ENCODE assay signal across 7 cellular contexts in the genomic region with DNA sequence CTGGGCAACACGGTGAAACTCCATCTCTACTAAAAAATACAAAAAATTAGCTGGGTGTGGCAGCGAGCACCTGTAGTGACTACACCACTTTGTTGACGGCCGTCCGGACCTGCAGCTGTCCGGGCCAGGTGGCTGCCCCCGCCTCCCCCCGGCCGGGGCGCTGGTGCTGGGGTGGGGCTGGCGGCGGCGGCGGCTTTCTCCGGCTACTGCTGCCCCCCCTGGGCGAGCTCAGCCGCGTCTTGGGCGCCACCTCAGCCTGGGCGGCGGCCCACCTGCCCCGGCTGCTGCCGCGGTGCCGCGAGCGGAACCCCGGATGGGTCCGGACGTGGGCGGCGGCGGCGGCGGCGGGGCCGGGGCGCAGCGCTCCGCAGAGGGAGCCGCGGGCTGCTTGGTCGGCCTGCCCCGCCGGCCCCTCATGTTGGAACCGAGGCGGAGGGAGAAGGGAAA. TPM values are rescaled to one million over a fixed set of nuclear protein-coding genes. Genes with fewer than 3 reads are reported as not detected.
DNase-seq lines count a peak whose midpoint lies in the region; ATAC-seq, FAIRE-seq and TF ChIP-seq lines count a peak whose summit lies in the region.
"Not testable (repeated sequence)": the region's sequence is repeated elsewhere in the genome, so short reads cannot be mapped to it uniquely, and the experiment has no call there.

No MANE protein-coding gene starts in this region.

- not testable (repeated sequence) for H3K36me3 ChIP-seq in keratinocyte (ENCODE audit: control insufficient read depth in 2 of 2, extremely low read depth in 1 of 2, insufficient read depth in 2 of 2, low read length in 2 of 2); sigmoid colon

- H3K4me2 ChIP-seq in keratinocyte (ENCODE audit: control insufficient read depth, extremely low read depth, insufficient read depth, low read depth, low read length) = peak overlapping the region; percentile 41

- H3K27me3 ChIP-seq in keratinocyte (ENCODE audit: control insufficient read depth, extremely low read depth, insufficient read depth, low read length); sigmoid colon: not testable (repeated sequence)

- H3K4me1 ChIP-seq in keratinocyte (ENCODE audit: control insufficient read depth, extremely low read depth, insufficient read depth, low read length) = not testable (repeated sequence)
- peaks cover 0 to 12% (median 3%) of the 10 kb centered on the region in 4 donors for H3K4me1 ChIP-seq in sigmoid colon

- H3K9ac ChIP-seq in keratinocyte (ENCODE audit: control insufficient read depth, extremely low read depth, insufficient read depth, low read length) = peak overlapping the region; percentile 72

- H3K27ac ChIP-seq in keratinocyte (ENCODE audit: control insufficient read depth, insufficient read depth, low read length) = peak overlapping the region; percentile 36
- H3K27ac ChIP-seq in sigmoid colon = peak overlapping the region; percentile 91 to 99 (median 94)

- DNase-seq in NB4 (ENCODE audit: low read depth) (peak; percentile 51), cerebellum (ENCODE audit: low spot score) (peak; percentile 25)
- not testable (repeated sequence) for DNase-seq in keratinocyte (ENCODE audit: low read depth, low spot score); sigmoid colon

- ATAC-seq in GM18868 (IDR thresholded peaks at IDR 0.05; ENCODE audit: unreplicated experiment) (peak; percentile 53), HG02884 (IDR thresholded peaks at IDR 0.05; ENCODE audit: unreplicated experiment) (peak; percentile 38)

- WGBS in sigmoid colon, 2 donors = 0% methylated on average over 47 of the region's 47 CpGs

- H3K9me3 ChIP-seq in keratinocyte (ENCODE audit: control insufficient read depth, low read depth, low read length); sigmoid colon: not testable (repeated sequence)

- peak overlapping the region; percentile 12 for H2AFZ ChIP-seq in keratinocyte (ENCODE audit: control insufficient read depth, low read length)

- not testable (repeated sequence) for H3K9me1 ChIP-seq in keratinocyte (ENCODE audit: control insufficient read depth, extremely low read depth, insufficient read depth, low read length)

- intact Hi-C loops in sigmoid colon (cut with DNase I) = not testable (repeated sequence)

- FAIRE-seq in keratinocyte (lab: Jason Lieb, UNC) = not testable (repeated sequence)

- not testable (repeated sequence) for H3K79me2 ChIP-seq in keratinocyte (ENCODE audit: control insufficient read depth, insufficient read depth, low read length)

- H4K20me1 ChIP-seq in keratinocyte (ENCODE audit: control insufficient read depth, extremely low read depth, insufficient read depth, low read length) = not testable (repeated sequence)

- not testable (repeated sequence) for TF ChIP-seq EP300 in sigmoid colon (IDR thresholded peaks at IDR 0.05)

- TF ChIP-seq CTCF in NB4 (IDR thresholded peaks at IDR 0.05; ENCODE audit: low read depth, low read length); WI38 (IDR thresholded peaks at IDR 0.05; ENCODE audit: low read depth, low read length); keratinocyte (optimal IDR thresholded peaks at IDR 0.05 in 1 of 3, IDR thresholded peaks at IDR 0.05 in 1 of 3, conservative IDR thresholded peaks at IDR 0.05 in 1 of 3; ENCODE audit: extremely low read depth in 1 of 3, insufficient read depth in 2 of 3, low read length in 3 of 3); sigmoid colon (IDR thresholded peaks at IDR 0.05): not testable (repeated sequence)

- dilution Hi-C loops in keratinocyte (cut with MboI; ENCODE audit: extremely low pct_ligation_motif_present, low sequenced_read_pairs) = not testable (repeated sequence)

- not testable (repeated sequence) for TF ChIP-seq POLR2A in NB4 (IDR thresholded peaks at IDR 0.05; ENCODE audit: extremely low read depth, insufficient read length); sigmoid colon (IDR thresholded peaks at IDR 0.05)

- H3K4me3 ChIP-seq in NB4 (ENCODE audit: low read depth, low read length) = peak overlapping the region; percentile 57
- H3K4me3 ChIP-seq in WI38 (ENCODE audit: low read depth, low read length) = peak overlapping the region; percentile 59
- peak overlapping the region; percentile 53 to 67 (median 54) for H3K4me3 ChIP-seq in keratinocyte (ENCODE audit: control insufficient read depth in 2 of 3, extremely low read depth in 1 of 3, insufficient read depth in 2 of 3, low read depth in 1 of 3, low read length in 3 of 3)
- H3K4me3 ChIP-seq in sigmoid colon = peak overlapping the region; percentile 69 to 99 (median 82)

RNA-seq across cellular contexts. Expression of gene LRRC37A3, which starts 0.4 kb away (rescaled TPM):
- 33.6 TPM for total RNA-seq in cerebellum
- 1.2 to 3.2 TPM (median 2.0 TPM) in 3 replicates for polyA plus RNA-seq in keratinocyte
- 6.3 TPM for polyA plus RNA-seq in keratinocyte (2011; ENCODE audit: low read depth)
- polyA plus RNA-seq in keratinocyte (2011; cell fraction: cytosol; rRNA removed) = 1.1 and 1.6 TPM in 2 replicates
- polyA plus RNA-seq in keratinocyte (2011; cell fraction: nucleus; rRNA removed) = 10.5 and 12.8 TPM in 2 replicates
- polyA plus RNA-seq in keratinocyte (2012; ENCODE audit: low replicate concordance) = 1.3 and 4.0 TPM in 2 replicates
- 3.4 to 9.0 TPM (median 7.2 TPM) in 3 replicates for polyA minus RNA-seq in keratinocyte
- polyA minus RNA-seq in keratinocyte (2011; cell fraction: cytosol; rRNA and poly(A)+ RNA removed) = not detected
- polyA minus RNA-seq in keratinocyte (2011; cell fraction: nucleus; rRNA and poly(A)+ RNA removed) = 9.7 and 14.0 TPM in 2 replicates
- total RNA-seq in sigmoid colon = 10 to 100 TPM in 1 of 4 donors, 1 to 10 TPM in 3; 3.9 to 17.7 (median 4.5) TPM
- 1 to 10 TPM in 1 of 3 donors, not detected in 2; 2.2 TPM for polyA plus RNA-seq in sigmoid colon
